In genomic region chr11:107565219-107565937, GRCh38 we compare ENCODE assay signal across 1 cellular context.
TF ChIP-seq lines count a peak whose summit lies in the region.

Gene ALKBH8, minus strand, starts transcription at chr11:107565735. Its CDS starts 4,842 bp downstream, at chr11:107560893.

TF ChIP-seq in HepG2, 621 proteins besides CTCF, POLR2A, EP300 and RAD21 (continued from another document and continues in another):
- TF ChIP-seq ZHX2 (IDR thresholded peaks at IDR 0.05; ENCODE audit: low read depth): 0 out of 2 replicates have a peak, but pooled peaks have one; percentile 25
- no peak for TF ChIP-seq ZHX2 (CRISPR knock-in tag; IDR thresholded peaks at IDR 0.05; ENCODE audit: borderline replicate concordance)
- TF ChIP-seq TBX3 (IDR thresholded peaks at IDR 0.05; ENCODE audit: borderline replicate concordance): no peak
- peak; percentile 54; the same call in 1 of the 2 replicates for TF ChIP-seq REPIN1 (CRISPR knock-in tag; IDR thresholded peaks at IDR 0.05; ENCODE audit: borderline replicate concordance, low read depth)
- TF ChIP-seq ZNF138 (CRISPR knock-in tag; IDR thresholded peaks at IDR 0.05; ENCODE audit: low read depth): peak; percentile 88; the same call in 1 of the 2 replicates
- no peak for TF ChIP-seq ZNF850 (CRISPR knock-in tag; conservative IDR thresholded peaks at IDR 0.05)
- no peak for TF ChIP-seq ZBTB14 (CRISPR knock-in tag; IDR thresholded peaks at IDR 0.05)
- peak; percentile 49; the same call in 1 of the 2 replicates for TF ChIP-seq ZNF567 (CRISPR knock-in tag; IDR thresholded peaks at IDR 0.05; ENCODE audit: borderline replicate concordance)
- peak; percentile 77 for TF ChIP-seq ZSCAN31 (CRISPR knock-in tag; IDR thresholded peaks at IDR 0.05; ENCODE audit: low read depth)
- no peak for TF ChIP-seq PREB (CRISPR knock-in tag; IDR thresholded peaks at IDR 0.05)
- TF ChIP-seq SIN3B (IDR thresholded peaks at IDR 0.05; ENCODE audit: low read length): peak; percentile 50; the same call in 1 of the 2 replicates
- TF ChIP-seq ESRRA (CRISPR knock-in tag; IDR thresholded peaks at IDR 0.05; ENCODE audit: low read depth): no peak; the same call in 1 of the 2 replicates
- TF ChIP-seq REST (IDR thresholded peaks at IDR 0.05; ENCODE audit: borderline replicate concordance in 1 of 2, low read depth in 1 of 2, low read length in 2 of 2): 0 out of 4 replicates have a peak, but pooled peaks of 1 of the 2 experiments have one; percentile 25
- TF ChIP-seq PHB2 (IDR thresholded peaks at IDR 0.05; ENCODE audit: partially characterized antibody): no peak
- TF ChIP-seq BCL6 (CRISPR knock-in tag; IDR thresholded peaks at IDR 0.05): no peak
- 0 out of 2 replicates have a peak, but pooled peaks have one; percentile 24 for TF ChIP-seq HNRNPL (IDR thresholded peaks at IDR 0.05; ENCODE audit: low read depth, low read length)
- TF ChIP-seq NRL (CRISPR knock-in tag; IDR thresholded peaks at IDR 0.05; ENCODE audit: borderline replicate concordance): 0 out of 2 replicates have a peak, but pooled peaks have one; percentile 56
- no peak for TF ChIP-seq PTBP1 (IDR thresholded peaks at IDR 0.05; ENCODE audit: low read depth, low read length, poor library complexity, severe bottlenecking)
- no peak for TF ChIP-seq SMARCC2 (IDR thresholded peaks at IDR 0.05)
- TF ChIP-seq SAP130 (CRISPR knock-in tag; IDR thresholded peaks at IDR 0.05; ENCODE audit: low read depth): peak; percentile 91
- peak; percentile 73; the same call in 1 of the 2 replicates for TF ChIP-seq ZBTB20 (CRISPR knock-in tag; IDR thresholded peaks at IDR 0.05; ENCODE audit: borderline replicate concordance, low read depth)
- peak; percentile 55 for TF ChIP-seq ETV5 (CRISPR knock-in tag; IDR thresholded peaks at IDR 0.05; ENCODE audit: borderline replicate concordance)
- peak; percentile 57; the same call in 1 of the 2 replicates for TF ChIP-seq IKZF5 (CRISPR knock-in tag; IDR thresholded peaks at IDR 0.05)
- 0 out of 2 replicates have a peak, but pooled peaks have one; percentile 18 for TF ChIP-seq RXRA (CRISPR knock-in tag; IDR thresholded peaks at IDR 0.05)
- 0 out of 2 replicates have a peak, but pooled peaks have one; percentile 62 for TF ChIP-seq ZNF670 (CRISPR knock-in tag; IDR thresholded peaks at IDR 0.05; ENCODE audit: borderline replicate concordance)
- TF ChIP-seq ZFP1 (CRISPR knock-in tag; IDR thresholded peaks at IDR 0.05): no peak
- peak; percentile 50; the same call in 1 of the 2 replicates for TF ChIP-seq RBFOX2 (IDR thresholded peaks at IDR 0.05; ENCODE audit: low read depth, low read length)
- no peak for TF ChIP-seq ZNF121 (CRISPR knock-in tag; IDR thresholded peaks at IDR 0.05)
- peak; percentile 33; the same call in 1 of the 2 replicates for TF ChIP-seq HBP1 (CRISPR knock-in tag; IDR thresholded peaks at IDR 0.05; ENCODE audit: low read depth)
- TF ChIP-seq PRDM10 (CRISPR knock-in tag; IDR thresholded peaks at IDR 0.05; ENCODE audit: low read depth): no peak
- 0 out of 2 replicates have a peak, but pooled peaks have one; percentile 30 for TF ChIP-seq ZNF451 (CRISPR knock-in tag; IDR thresholded peaks at IDR 0.05)
- TF ChIP-seq ZNF160 (CRISPR knock-in tag; IDR thresholded peaks at IDR 0.05): no peak
- TF ChIP-seq ZNF143 (CRISPR knock-in tag; IDR thresholded peaks at IDR 0.05): peak; percentile 98
- no peak for TF ChIP-seq ZSCAN30 (CRISPR knock-in tag; IDR thresholded peaks at IDR 0.05)
- no peak for TF ChIP-seq ZNF512 (CRISPR knock-in tag; IDR thresholded peaks at IDR 0.05)
- peak; percentile 77 for TF ChIP-seq ZFP82 (CRISPR knock-in tag; IDR thresholded peaks at IDR 0.05; ENCODE audit: borderline replicate concordance)
- peak; percentile 85 for TF ChIP-seq ZNF781 (CRISPR knock-in tag; IDR thresholded peaks at IDR 0.05; ENCODE audit: borderline replicate concordance, not compliant biosample characterization)
- peak; percentile 77; the same call in 1 of the 2 replicates for TF ChIP-seq DMAP1 (CRISPR knock-in tag; IDR thresholded peaks at IDR 0.05)
- TF ChIP-seq CAMTA2 (CRISPR knock-in tag; IDR thresholded peaks at IDR 0.05; ENCODE audit: borderline replicate concordance): 0 out of 2 replicates have a peak, but pooled peaks have one; percentile 53
- peak; percentile 73; the same call in 1 of the 2 replicates for TF ChIP-seq TAF1 (CRISPR knock-in tag; IDR thresholded peaks at IDR 0.05)
- 0 out of 2 replicates have a peak, but pooled peaks have one; percentile 52 for TF ChIP-seq ZNF383 (CRISPR knock-in tag; IDR thresholded peaks at IDR 0.05; ENCODE audit: borderline replicate concordance)
